In genomic region chr16:27238591-27238990, GRCh38 we compare ENCODE assay signal across 12 cellular contexts. TPM values are rescaled to one million over a fixed set of nuclear protein-coding genes. Genes with fewer than 3 reads are reported as not detected.
DNase-seq lines count a peak whose midpoint lies in the region; ATAC-seq and TF ChIP-seq lines count a peak whose summit lies in the region.
"Had no signal": no experiment of that assay in that cellular context is flagged by ENCODE, and none has a peak within 500 bp of the region (broad histone marks: within the 10 kb centered on the region; RNA-seq: fewer than 3 reads in every experiment).

No MANE protein-coding gene starts in this region.

- DNase-seq in activated CD4-positive, alpha-beta T cell treated with anti-CD3 and anti-CD28 coated beads for 48 hours: peak; percentile 3
- DNase-seq in activated CD4-positive, alpha-beta T cell treated with anti-CD3 and anti-CD28 coated beads, Interleukin-2, amount 50 U/mL, for 48 hours: no peak
- no peak for DNase-seq in activated CD8-positive, alpha-beta T cell treated with anti-CD3 and anti-CD28 coated beads for 36 hours
- DNase-seq in esophagus muscularis mucosa (ENCODE audit: extremely low spot score) (no peak), DMS114 treated with DMSO at 0.1 percent for 48 hours (lab: John Stamatoyannopoulos, UW; ENCODE audit: unreplicated experiment) (no peak), iPS-NIHi11 (ENCODE audit: low spot score) (no peak)
- DNase-seq in stimulated activated effector memory CD8-positive, alpha-beta T cell treated with anti-CD3 and anti-CD28 coated beads, Interleukin-12 subunit alpha, Interleukin-12 subunit beta, amount 100 ng/mL, for 72 hours (ENCODE audit: low spot score in 2 of 2): no peak
- no peak for DNase-seq in stimulated activated CD4-positive, alpha-beta T cell treated with anti-CD3 and anti-CD28 coated beads, Interleukin-4, amount 100 ng/mL, for 24 hours
- DNase-seq: effector CD8-positive, alpha-beta T cell; hippocampal formation; NCI-H146; T-helper 9 cell had no signal

- CTCF ChIA-PET in activated CD8-positive, alpha-beta T cell treated with anti-CD3 and anti-CD28 coated beads for 36 hours (lab: Charles Lee): interaction anchor here (1.1 to 13.1 kb wide), 3 partner anchors 10 to 80 kb away, joined by 3 to 203 read pairs (median 4); no protein-coding TSS in a partner anchor

- peaks cover 50% of the 10 kb centered on the region for H3K36me3 Mint-ChIP-seq in activated CD8-positive, alpha-beta T cell treated with anti-CD3 and anti-CD28 coated beads for 36 hours (ENCODE audit: low read depth)
- H3K36me3 Mint-ChIP-seq in stimulated activated effector memory CD8-positive, alpha-beta T cell treated with anti-CD3 and anti-CD28 coated beads, Interleukin-12 subunit alpha, Interleukin-12 subunit beta, amount 100 ng/mL, for 72 hours: peaks cover 29% of the 10 kb centered on the region

- H3K4me3 Mint-ChIP-seq in activated CD8-positive, alpha-beta T cell treated with anti-CD3 and anti-CD28 coated beads for 36 hours: peak overlapping the region; percentile 73
- H3K4me3 Mint-ChIP-seq in stimulated activated effector memory CD8-positive, alpha-beta T cell treated with anti-CD3 and anti-CD28 coated beads, Interleukin-12 subunit alpha, Interleukin-12 subunit beta, amount 100 ng/mL, for 72 hours: peak overlapping the region; percentile 71

- H3K27me3 ChIP-seq in esophagus muscularis mucosa: no peaks in the 10 kb centered on the region

- no peak for ATAC-seq in activated CD8-positive, alpha-beta T cell treated with anti-CD3 and anti-CD28 coated beads for 36 hours
- ATAC-seq in stimulated activated effector memory CD8-positive, alpha-beta T cell treated with anti-CD3 and anti-CD28 coated beads, Interleukin-12 subunit alpha, Interleukin-12 subunit beta, amount 100 ng/mL, for 72 hours: no peak

- peaks cover 58 to 87% (median 84%) of the 10 kb centered on the region in 4 donors for H3K4me1 ChIP-seq in esophagus muscularis mucosa

- intact Hi-C loops in activated CD8-positive, alpha-beta T cell treated with anti-CD3 and anti-CD28 coated beads for 36 hours (cut with micrococcal nuclease): loop anchor here (5.0 kb wide), 2 partner anchors 36 to 66 kb away; partner anchors contain the start of gene KDM8
- intact Hi-C loops in esophagus muscularis mucosa (cut with DNase I): no loop called here

- peak overlapping the region; percentile 53 to 78 (median 68) for H3K27ac ChIP-seq in esophagus muscularis mucosa (replicated peaks in 1 of 4)

- H3K9me3 Mint-ChIP-seq in activated CD8-positive, alpha-beta T cell treated with anti-CD3 and anti-CD28 coated beads for 36 hours: no peaks in the 10 kb centered on the region
- no peaks in the 10 kb centered on the region for H3K9me3 Mint-ChIP-seq in stimulated activated effector memory CD8-positive, alpha-beta T cell treated with anti-CD3 and anti-CD28 coated beads, Interleukin-12 subunit alpha, Interleukin-12 subunit beta, amount 100 ng/mL, for 72 hours

- no peaks in the 10 kb centered on the region for H3K9me3 ChIP-seq in esophagus muscularis mucosa

- H3K27me3 Mint-ChIP-seq in activated CD8-positive, alpha-beta T cell treated with anti-CD3 and anti-CD28 coated beads for 36 hours: no peaks in the 10 kb centered on the region

- H3K36me3 ChIP-seq in esophagus muscularis mucosa: peaks cover 0 to 13% (median 6%) of the 10 kb centered on the region in 4 donors

- TF ChIP-seq EP300 in esophagus muscularis mucosa (IDR thresholded peaks at IDR 0.05): no peak

- no peak for TF ChIP-seq POLR2A in esophagus muscularis mucosa (IDR thresholded peaks at IDR 0.05; ENCODE audit: low read depth)

- H3K27ac Mint-ChIP-seq in activated CD8-positive, alpha-beta T cell treated with anti-CD3 and anti-CD28 coated beads for 36 hours: peak overlapping the region; percentile 98
- peak overlapping the region; percentile 94 for H3K27ac Mint-ChIP-seq in stimulated activated effector memory CD8-positive, alpha-beta T cell treated with anti-CD3 and anti-CD28 coated beads, Interleukin-12 subunit alpha, Interleukin-12 subunit beta, amount 100 ng/mL, for 72 hours

- WGBS in esophagus muscularis mucosa: 90% methylated on average over 2 of the region's 2 CpGs

- peaks cover 87% of the 10 kb centered on the region for H3K4me1 Mint-ChIP-seq in activated CD8-positive, alpha-beta T cell treated with anti-CD3 and anti-CD28 coated beads for 36 hours (ENCODE audit: low read depth)
- peaks cover 78% of the 10 kb centered on the region for H3K4me1 Mint-ChIP-seq in stimulated activated effector memory CD8-positive, alpha-beta T cell treated with anti-CD3 and anti-CD28 coated beads, Interleukin-12 subunit alpha, Interleukin-12 subunit beta, amount 100 ng/mL, for 72 hours

- POLR2A ChIA-PET in activated CD8-positive, alpha-beta T cell treated with anti-CD3 and anti-CD28 coated beads for 36 hours (lab: Charles Lee): interaction anchor here (0.8 to 10.0 kb wide), 8 partner anchors 10 to 167 kb away, joined by 3 to 257 read pairs (median 38); partner anchors contain the start of gene NSMCE1

- no peak for TF ChIP-seq CTCF in activated CD8-positive, alpha-beta T cell treated with anti-CD3 and anti-CD28 coated beads for 36 hours (IDR thresholded peaks at IDR 0.05)
- TF ChIP-seq CTCF in esophagus muscularis mucosa (IDR thresholded peaks at IDR 0.05): no peak

- no peak overlapping the region for H3K4me3 ChIP-seq in esophagus muscularis mucosa

RNA-seq across cellular contexts. Expression of gene NSMCE1, which starts 30.0 kb away (rescaled TPM):
- total RNA-seq in activated CD8-positive, alpha-beta T cell treated with anti-CD3 and anti-CD28 coated beads for 36 hours: 100 to 1,000 TPM; 150 to 156 TPM
- total RNA-seq in esophagus muscularis mucosa: 10 to 100 TPM; 49.7 to 68.8 (median 64.0) TPM

RNA-seq across cellular contexts. Expression of gene KDM8, which starts 35.3 kb away (rescaled TPM):
- 10 to 100 TPM; 10.9 to 12.7 TPM for total RNA-seq in activated CD8-positive, alpha-beta T cell treated with anti-CD3 and anti-CD28 coated beads for 36 hours
- 1 to 10 TPM; 2.5 to 7.1 (median 3.7) TPM for total RNA-seq in esophagus muscularis mucosa
